Comparison of ENCODE assay signal across 20 cellular contexts in the genomic region with DNA sequence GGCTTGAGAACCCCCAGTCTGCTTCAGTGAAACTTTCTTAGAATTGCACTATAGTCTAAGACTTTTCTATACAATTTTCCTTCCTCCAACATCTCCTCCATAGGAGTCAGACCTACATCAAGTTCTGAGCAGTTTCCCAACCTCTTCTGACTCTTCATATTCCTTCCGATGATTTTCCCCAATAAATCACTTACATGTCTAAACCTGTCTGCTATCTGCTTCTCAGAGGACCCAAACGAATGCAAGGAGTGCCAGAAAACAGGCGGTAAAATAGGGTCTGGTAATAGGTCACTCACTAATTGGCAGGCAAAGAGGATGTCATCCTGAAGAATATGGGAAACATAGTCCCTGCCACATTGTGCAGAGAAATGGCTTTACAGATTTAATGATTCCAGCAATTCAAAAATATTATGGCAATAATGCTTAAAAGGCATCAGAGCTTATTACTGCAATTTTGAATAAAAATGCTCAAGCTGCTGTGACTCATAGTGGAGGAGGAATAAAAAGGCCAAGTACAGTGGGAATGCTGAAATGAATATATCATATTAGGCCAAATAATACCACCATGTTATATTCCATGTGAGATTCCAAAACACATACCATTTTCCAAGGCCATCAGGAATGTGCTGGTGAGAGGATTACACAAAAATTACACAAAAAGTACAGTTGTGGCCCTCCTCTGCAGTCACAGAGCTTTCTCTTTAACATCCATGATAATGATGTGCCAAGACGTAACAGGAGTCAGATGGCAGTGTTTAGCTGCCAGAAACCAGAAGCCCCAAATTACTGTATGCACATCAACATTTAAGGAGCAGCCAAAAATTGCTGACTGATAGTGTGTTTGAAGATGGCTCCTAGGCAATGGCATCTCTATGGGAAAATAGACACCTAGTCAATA.
"Had no signal": no experiment of that assay in that cellular context is flagged by ENCODE, and none has a peak within 500 bp of the region (broad histone marks: within the 10 kb centered on the region; RNA-seq: fewer than 3 reads in every experiment).

No MANE protein-coding gene starts in this region.

- H3K36me3 ChIP-seq: esophagus muscularis mucosa, left lung, thyroid gland had no signal

- H3K27ac Mint-ChIP-seq: activated CD4-positive, alpha-beta T cell treated with anti-CD3 and anti-CD28 coated beads, Interleukin-2, amount 10 ng/mL, durations not matched to agents 24 days and 14 days; activated CD8-positive, alpha-beta T cell treated with anti-CD3 and anti-CD28 coated beads for 36 hours; activated naive CD8-positive, alpha-beta T cell treated with anti-CD3 and anti-CD28 coated beads, Interleukin-2, amount 10 ng/mL, durations not matched to agents 7 days and 5 days; activated T-helper 17 cell treated with anti-CD3 and anti-CD28 coated beads, Interleukin-2, amount 50 U/mL, for 72 hours; naive B cell; progenitor cell of endocrine pancreas had no signal

- H3K4me1 Mint-ChIP-seq: activated CD4-positive, alpha-beta T cell treated with anti-CD3 and anti-CD28 coated beads, Interleukin-2, amount 10 ng/mL, durations not matched to agents 24 days and 14 days; activated naive CD8-positive, alpha-beta T cell treated with anti-CD3 and anti-CD28 coated beads, Interleukin-2, amount 10 ng/mL, durations not matched to agents 7 days and 5 days; activated T-helper 17 cell treated with anti-CD3 and anti-CD28 coated beads, Interleukin-2, amount 50 U/mL, for 72 hours; naive B cell had no signal

- H3K27me3 ChIP-seq: esophagus muscularis mucosa, left lung, thyroid gland had no signal

- H3K9me3 ChIP-seq: esophagus muscularis mucosa, left lung, thyroid gland had no signal

- H3K27me3 Mint-ChIP-seq: activated CD4-positive, alpha-beta T cell treated with anti-CD3 and anti-CD28 coated beads, Interleukin-2, amount 10 ng/mL, durations not matched to agents 24 days and 14 days; activated CD8-positive, alpha-beta T cell treated with anti-CD3 and anti-CD28 coated beads for 36 hours; activated naive CD8-positive, alpha-beta T cell treated with anti-CD3 and anti-CD28 coated beads, Interleukin-2, amount 10 ng/mL, durations not matched to agents 7 days and 5 days; activated T-helper 17 cell treated with anti-CD3 and anti-CD28 coated beads, Interleukin-2, amount 50 U/mL, for 72 hours; naive B cell; progenitor cell of endocrine pancreas had no signal

- DNase-seq: activated CD4-positive, alpha-beta T cell treated with anti-CD3 and anti-CD28 coated beads, Interleukin-2, amount 10 ng/mL, durations not matched to agents 24 days and 14 days; activated CD8-positive, alpha-beta T cell treated with anti-CD3 and anti-CD28 coated beads for 36 hours; activated naive CD4-positive, alpha-beta T cell; activated naive CD8-positive, alpha-beta T cell treated with anti-CD3 and anti-CD28 coated beads, Interleukin-2, amount 10 ng/mL, durations not matched to agents 7 days and 5 days; activated T-cell treated with anti-CD3 and anti-CD28 coated beads, Interleukin-2, amount 50 U/mL, for 1 hour; amygdala; cerebellar nuclear complex; effector CD8-positive, alpha-beta T cell; foreskin melanocyte; left lung; naive B cell; right cardiac atrium; stimulated activated CD4-positive, alpha-beta T cell treated with anti-CD3 and anti-CD28 coated beads, Interleukin-2, amount 100 ng/mL, for 24 hours; stimulated activated naive CD4-positive, alpha-beta T cell treated with Interleukin-2 at 50 U/mL for 16 hours; T1000; thyroid gland had no signal

- H3K4me3 Mint-ChIP-seq: activated CD4-positive, alpha-beta T cell treated with anti-CD3 and anti-CD28 coated beads, Interleukin-2, amount 10 ng/mL, durations not matched to agents 24 days and 14 days; activated CD8-positive, alpha-beta T cell treated with anti-CD3 and anti-CD28 coated beads for 36 hours; activated naive CD8-positive, alpha-beta T cell treated with anti-CD3 and anti-CD28 coated beads, Interleukin-2, amount 10 ng/mL, durations not matched to agents 7 days and 5 days; activated T-helper 17 cell treated with anti-CD3 and anti-CD28 coated beads, Interleukin-2, amount 50 U/mL, for 72 hours; neural crest cell had no signal

- H3K36me3 Mint-ChIP-seq: activated naive CD8-positive, alpha-beta T cell treated with anti-CD3 and anti-CD28 coated beads, Interleukin-2, amount 10 ng/mL, durations not matched to agents 7 days and 5 days; naive B cell had no signal

- ATAC-seq: activated CD8-positive, alpha-beta T cell treated with anti-CD3 and anti-CD28 coated beads for 36 hours; activated T-helper 17 cell treated with anti-CD3 and anti-CD28 coated beads, Interleukin-2, amount 50 U/mL, for 72 hours; left lung; right cardiac atrium had no signal

- H3K4me3 ChIP-seq: esophagus muscularis mucosa, left lung, thyroid gland had no signal

- H3K4me1 ChIP-seq: left lung, thyroid gland had no signal

- H3K27ac ChIP-seq: esophagus muscularis mucosa, left lung, thyroid gland had no signal
